Comparison of ENCODE assay signal across 7 cellular contexts in the genomic region with DNA sequence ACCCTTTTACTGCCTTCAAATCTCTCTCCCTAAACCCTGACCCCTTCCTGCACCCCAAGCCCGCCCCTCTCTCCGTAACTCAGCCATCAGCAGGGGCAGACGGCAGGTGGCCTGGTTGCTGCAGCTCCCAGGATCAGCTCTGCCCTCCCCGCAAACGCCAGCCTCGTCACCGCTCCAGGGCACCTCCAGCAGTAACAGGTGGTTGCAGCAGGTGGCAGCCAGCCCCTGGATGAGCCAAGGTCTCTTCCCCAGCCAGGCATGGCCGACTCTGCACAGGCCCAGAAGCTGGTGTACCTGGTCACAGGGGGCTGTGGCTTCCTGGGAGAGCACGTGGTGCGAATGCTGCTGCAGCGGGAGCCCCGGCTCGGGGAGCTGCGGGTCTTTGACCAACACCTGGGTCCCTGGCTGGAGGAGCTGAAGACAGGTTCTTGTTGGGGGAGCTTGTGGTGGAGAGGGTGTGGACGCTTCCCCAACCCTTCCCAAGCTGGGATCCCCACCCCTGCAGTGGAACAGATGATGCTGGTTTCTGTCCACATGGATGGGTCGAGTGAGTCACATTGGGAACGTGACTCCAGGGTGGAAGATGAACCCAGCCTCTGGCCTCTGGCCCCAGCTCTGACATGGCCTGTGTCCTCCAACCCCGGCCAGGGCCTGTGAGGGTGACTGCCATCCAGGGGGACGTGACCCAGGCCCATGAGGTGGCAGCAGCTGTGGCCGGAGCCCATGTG. TPM values are rescaled to one million over a fixed set of nuclear protein-coding genes. Genes with fewer than 3 reads are reported as not detected.
DNase-seq lines count a peak whose midpoint lies in the region; ATAC-seq and TF ChIP-seq lines count a peak whose summit lies in the region.

No MANE protein-coding gene starts in this region.

- H3K9ac ChIP-seq in HCT116 (ENCODE audit: low read length), result peak overlapping the region; percentile 57

- H2AFZ ChIP-seq in HCT116 (ENCODE audit: low read depth, low read length, poor library complexity, severe bottlenecking), result no peak overlapping the region

- POLR2A ChIA-PET in HCT116 (lab: Charles Lee), result interaction anchor here (1.0 to 1.8 kb wide), 3 partner anchors 89 to 194 kb away, joined by 3 to 6 read pairs (median 4); partner anchors contain the start of genes FUS, ZNF646 and ZNF668

- ATAC-seq in HCT116, result peak; percentile 77
- ATAC-seq in HG02588 (IDR thresholded peaks at IDR 0.05; ENCODE audit: unreplicated experiment), result no peak
- no peak for ATAC-seq in HG02571 (IDR thresholded peaks at IDR 0.05; ENCODE audit: unreplicated experiment)

- peak; percentile 89 for TF ChIP-seq RAD21 in HCT116 (IDR thresholded peaks at IDR 0.05; ENCODE audit: low read depth)

- no peaks in the 10 kb centered on the region for H3K27me3 ChIP-seq in HCT116 (ENCODE audit: insufficient read depth, low read length)
- H3K27me3 ChIP-seq in muscle layer of duodenum (ENCODE audit: low read depth, low read length), result no peaks in the 10 kb centered on the region

- no TSS peak for BruUV-seq in HCT116 (replicated peaks; lab: Mats Ljungman, UMichigan)

- H3K4me2 ChIP-seq in HCT116 (ENCODE audit: low read length), result peak overlapping the region; percentile 73

- TF ChIP-seq POLR2A in HCT116 (IDR thresholded peaks at IDR 0.05; ENCODE audit: borderline replicate concordance, extremely low read depth, insufficient read depth, insufficient read length), result no peak

- H4K20me1 ChIP-seq in HCT116 (ENCODE audit: insufficient read depth), result no peaks in the 10 kb centered on the region

- peak; percentile 22 to 46 (median 40); a peak in 3 of 6 replicates for TF ChIP-seq CTCF in HCT116 (IDR thresholded peaks at IDR 0.05 in 2 of 3, conservative IDR thresholded peaks at IDR 0.05 in 1 of 3; ENCODE audit: borderline replicate concordance in 1 of 3, insufficient read depth in 1 of 3, low read depth in 2 of 3, low read length in 2 of 3)

- no peaks in the 10 kb centered on the region for H3K79me2 ChIP-seq in HCT116 (ENCODE audit: insufficient read depth, low read length)

- no peaks in the 10 kb centered on the region for H3K9me3 ChIP-seq in HCT116 (ENCODE audit: control insufficient read depth in 1 of 2, insufficient read depth in 1 of 2, low read depth in 1 of 2, low read length in 2 of 2)
- no peaks in the 10 kb centered on the region for H3K9me3 ChIP-seq in muscle layer of duodenum (ENCODE audit: control insufficient read depth in 1 of 2, low read length in 2 of 2)

- CTCF ChIA-PET in HCT116 (lab: Charles Lee), result interaction anchor here (0.8 to 4.0 kb wide), 29 partner anchors 8 to 883 kb away, joined by 3 to 29 read pairs (median 5); partner anchors contain the start of genes ARMC5, KAT8, STX4 and VKORC1

- H3K36me3 ChIP-seq in HCT116 (ENCODE audit: control insufficient read depth in 1 of 2, insufficient read depth in 2 of 2, low read length in 2 of 2) (no peaks in the 10 kb centered on the region; a peak in 1 of 4 replicates), muscle layer of duodenum (ENCODE audit: control insufficient read depth in 1 of 2, insufficient read depth in 2 of 2, low read length in 2 of 2) (peaks cover 3 to 36% of the 10 kb centered on the region in 2 donors)

- no peaks in the 10 kb centered on the region for H3K9me2 ChIP-seq in HCT116 (ENCODE audit: insufficient read depth)

- H3K4me3 ChIP-seq in HCT116 (replicated peaks in 1 of 2; ENCODE audit: low read depth in 1 of 2, low read length in 2 of 2), result peak overlapping the region; percentile 35 to 45
- peak overlapping the region; percentile 57 to 66 for H3K4me3 ChIP-seq in muscle layer of duodenum (ENCODE audit: low read depth in 1 of 2, low read length in 2 of 2)

- H3K27ac ChIP-seq in HCT116 (ENCODE audit: low read depth, low read length) (peak overlapping the region; percentile 49; the same call in 1 of the 2 replicates), muscle layer of duodenum (ENCODE audit: low read length) (peak overlapping the region; percentile 21)

- intact Hi-C loops in HCT116 (cut with micrococcal nuclease), result loop anchor here (1.0 to 10.0 kb wide), 6 partner anchors 31 to 883 kb away; no protein-coding TSS in a partner anchor

- DNase-seq in HCT116 (ENCODE audit: low read depth, low spot score) (peak; percentile 37), NCI-H510A treated with DMSO at 0.1 percent for 48 hours (lab: John Stamatoyannopoulos, UW) (peak; percentile 76), dermis blood vessel endothelial cell (peak; percentile 19), cortex of kidney (lab: John Stamatoyannopoulos, UW) (no peak)

- H3K4me1 ChIP-seq in HCT116 (ENCODE audit: control insufficient read depth in 1 of 2, insufficient read depth in 2 of 2, low read length in 2 of 2) (peaks cover 0 to 14% of the 10 kb centered on the region in 2 experiments; a peak in 3 of 4 replicates), muscle layer of duodenum (ENCODE audit: control insufficient read depth in 1 of 2, insufficient read depth in 2 of 2, low read length in 2 of 2) (peaks cover 4 to 13% of the 10 kb centered on the region in 2 donors)

- RAD21 ChIA-PET in HCT116 (lab: Charles Lee; ENCODE audit: low non-redundant PET in 1 of 2, low total read pairs in 2 of 2, uncharacterized antibody in 2 of 2, unreplicated experiment in 2 of 2), result interaction anchor here (0.6 to 1.8 kb wide), 11 partner anchors 11 to 348 kb away, joined by 3 to 7 read pairs (median 4); partner anchors contain the start of genes KAT8 (in 1 of the 2), VKORC1 (in 1 of the 2), ZNF646 (in 1 of the 2) and ZNF668 (in 1 of the 2)

TF ChIP-seq in HCT116, 20 proteins besides CTCF, POLR2A, EP300 and RAD21 (continues in another document):
- TF ChIP-seq POLR2AphosphoS5 (IDR thresholded peaks at IDR 0.05; ENCODE audit: low read depth, low read length) (peak; percentile 3; the same call in 1 of the 2 replicates), TCF7L2 (IDR thresholded peaks at IDR 0.05; ENCODE audit: borderline replicate concordance, extremely low read depth, insufficient read depth, insufficient read length) (no peak), EZH2 (IDR thresholded peaks at IDR 0.05) (no peak), YY1 (IDR thresholded peaks at IDR 0.05; ENCODE audit: extremely low read depth, insufficient replicate concordance, low read depth, low read length) (peak; percentile 61), EZH2phosphoT487 (IDR thresholded peaks at IDR 0.05; ENCODE audit: borderline replicate concordance) (no peak), REST (IDR thresholded peaks at IDR 0.05; ENCODE audit: low read depth) (no peak), MAX (IDR thresholded peaks at IDR 0.05) (peak; percentile 56), ZFX (IDR thresholded peaks at IDR 0.05) (no peak)
- TF ChIP-seq, protein P1, sequence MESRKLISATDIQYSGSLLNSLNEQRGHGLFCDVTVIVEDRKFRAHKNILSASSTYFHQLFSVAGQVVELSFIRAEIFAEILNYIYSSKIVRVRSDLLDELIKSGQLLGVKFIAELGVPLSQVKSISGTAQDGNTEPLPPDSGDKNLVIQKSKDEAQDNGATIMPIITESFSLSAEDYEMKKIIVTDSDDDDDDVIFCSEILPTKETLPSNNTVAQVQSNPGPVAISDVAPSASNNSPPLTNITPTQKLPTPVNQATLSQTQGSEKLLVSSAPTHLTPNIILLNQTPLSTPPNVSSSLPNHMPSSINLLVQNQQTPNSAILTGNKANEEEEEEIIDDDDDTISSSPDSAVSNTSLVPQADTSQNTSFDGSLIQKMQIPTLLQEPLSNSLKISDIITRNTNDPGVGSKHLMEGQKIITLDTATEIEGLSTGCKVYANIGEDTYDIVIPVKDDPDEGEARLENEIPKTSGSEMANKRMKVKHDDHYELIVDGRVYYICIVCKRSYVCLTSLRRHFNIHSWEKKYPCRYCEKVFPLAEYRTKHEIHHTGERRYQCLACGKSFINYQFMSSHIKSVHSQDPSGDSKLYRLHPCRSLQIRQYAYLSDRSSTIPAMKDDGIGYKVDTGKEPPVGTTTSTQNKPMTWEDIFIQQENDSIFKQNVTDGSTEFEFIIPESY (IDR thresholded peaks at IDR 0.05; ENCODE audit: extremely low read depth, insufficient replicate concordance, low read length), result no peak

RNA-seq across cellular contexts. Expression of gene HSD3B7, which starts 0.6 kb away (rescaled TPM):
- total RNA-seq in HCT116 (2021; ENCODE audit: unreplicated experiment), result 8.6 TPM
- polyA plus RNA-seq in HCT116 (2012), result 8.6 and 9.5 TPM in 2 replicates
- total RNA-seq in dermis blood vessel endothelial cell, result 21.0 and 26.4 TPM in 2 replicates

RNA-seq across cellular contexts. Expression of gene STX1B, which starts 24.9 kb away (rescaled TPM):
- total RNA-seq in HCT116 (2021; ENCODE audit: unreplicated experiment) (1.6 TPM), dermis blood vessel endothelial cell (0.51 and 0.70 TPM in 2 replicates)
- polyA plus RNA-seq in HCT116 (2012), result 0.49 and 0.56 TPM in 2 replicates

RNA-seq across cellular contexts. Expression of gene SETD1A, which starts 28.0 kb away (rescaled TPM):
- total RNA-seq in HCT116 (2021; ENCODE audit: unreplicated experiment) (26.9 TPM), dermis blood vessel endothelial cell (2.6 and 5.3 TPM in 2 replicates)
- 16.1 and 18.5 TPM in 2 replicates for polyA plus RNA-seq in HCT116 (2012)

RNA-seq across cellular contexts. Expression of gene ORAI3, which starts 36.7 kb away (rescaled TPM):
- 9.0 TPM for total RNA-seq in HCT116 (2021; ENCODE audit: unreplicated experiment)
- 8.1 and 8.7 TPM in 2 replicates for polyA plus RNA-seq in HCT116 (2012)
- 40.2 and 42.4 TPM in 2 replicates for total RNA-seq in dermis blood vessel endothelial cell

RNA-seq across cellular contexts. Expression of gene STX4, which starts 47.8 kb away (rescaled TPM):
- total RNA-seq in HCT116 (2021; ENCODE audit: unreplicated experiment) (26.0 TPM), dermis blood vessel endothelial cell (22.9 and 26.2 TPM in 2 replicates)
- 27.7 TPM in 2 replicates for polyA plus RNA-seq in HCT116 (2012)
